In the genomic region with DNA sequence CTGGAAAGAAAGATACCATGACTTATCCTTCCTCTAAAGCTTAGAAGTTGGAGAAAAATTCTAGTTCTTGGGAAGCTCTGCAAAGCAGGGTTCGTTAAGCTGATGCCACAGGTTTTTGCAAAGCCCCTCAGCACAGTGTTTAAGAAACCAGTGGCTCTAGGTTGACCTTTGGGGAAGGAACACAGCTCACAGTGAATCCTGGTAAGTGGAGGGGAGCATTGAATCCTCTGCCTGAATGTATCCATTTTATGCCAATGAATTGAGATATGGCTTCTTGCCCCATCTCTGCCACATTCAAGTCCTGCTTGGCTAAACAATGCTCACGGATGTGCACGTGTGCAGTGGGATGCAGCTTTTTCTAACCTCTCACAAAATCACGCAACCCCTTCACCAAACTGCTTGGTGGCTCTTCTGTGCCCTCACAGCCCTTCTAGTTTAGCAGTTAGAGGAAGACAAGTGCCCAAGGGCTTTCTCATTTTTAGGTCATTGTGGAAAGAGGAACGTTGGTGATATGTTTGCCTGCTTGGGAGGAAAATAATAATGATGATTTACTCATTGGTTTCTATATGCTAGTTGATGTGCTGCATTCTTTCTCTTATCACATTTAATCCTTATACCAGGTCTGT, we compare ENCODE assay signal across 1 cellular context.
TF ChIP-seq lines count a peak whose summit lies in the region.

No MANE protein-coding gene starts in this region.

TF ChIP-seq in GM12878, 131 proteins besides CTCF, POLR2A, EP300 and RAD21 (continued from another document):
- TF ChIP-seq, protein P1, sequence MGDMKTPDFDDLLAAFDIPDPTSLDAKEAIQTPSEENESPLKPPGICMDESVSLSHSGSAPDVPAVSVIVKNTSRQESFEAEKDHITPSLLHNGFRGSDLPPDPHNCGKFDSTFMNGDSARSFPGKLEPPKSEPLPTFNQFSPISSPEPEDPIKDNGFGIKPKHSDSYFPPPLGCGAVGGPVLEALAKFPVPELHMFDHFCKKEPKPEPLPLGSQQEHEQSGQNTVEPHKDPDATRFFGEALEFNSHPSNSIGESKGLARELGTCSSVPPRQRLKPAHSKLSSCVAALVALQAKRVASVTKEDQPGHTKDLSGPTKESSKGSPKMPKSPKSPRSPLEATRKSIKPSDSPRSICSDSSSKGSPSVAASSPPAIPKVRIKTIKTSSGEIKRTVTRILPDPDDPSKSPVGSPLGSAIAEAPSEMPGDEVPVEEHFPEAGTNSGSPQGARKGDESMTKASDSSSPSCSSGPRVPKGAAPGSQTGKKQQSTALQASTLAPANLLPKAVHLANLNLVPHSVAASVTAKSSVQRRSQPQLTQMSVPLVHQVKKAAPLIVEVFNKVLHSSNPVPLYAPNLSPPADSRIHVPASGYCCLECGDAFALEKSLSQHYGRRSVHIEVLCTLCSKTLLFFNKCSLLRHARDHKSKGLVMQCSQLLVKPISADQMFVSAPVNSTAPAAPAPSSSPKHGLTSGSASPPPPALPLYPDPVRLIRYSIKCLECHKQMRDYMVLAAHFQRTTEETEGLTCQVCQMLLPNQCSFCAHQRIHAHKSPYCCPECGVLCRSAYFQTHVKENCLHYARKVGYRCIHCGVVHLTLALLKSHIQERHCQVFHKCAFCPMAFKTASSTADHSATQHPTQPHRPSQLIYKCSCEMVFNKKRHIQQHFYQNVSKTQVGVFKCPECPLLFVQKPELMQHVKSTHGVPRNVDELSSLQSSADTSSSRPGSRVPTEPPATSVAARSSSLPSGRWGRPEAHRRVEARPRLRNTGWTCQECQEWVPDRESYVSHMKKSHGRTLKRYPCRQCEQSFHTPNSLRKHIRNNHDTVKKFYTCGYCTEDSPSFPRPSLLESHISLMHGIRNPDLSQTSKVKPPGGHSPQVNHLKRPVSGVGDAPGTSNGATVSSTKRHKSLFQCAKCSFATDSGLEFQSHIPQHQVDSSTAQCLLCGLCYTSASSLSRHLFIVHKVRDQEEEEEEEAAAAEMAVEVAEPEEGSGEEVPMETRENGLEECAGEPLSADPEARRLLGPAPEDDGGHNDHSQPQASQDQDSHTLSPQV (IDR thresholded peaks at IDR 0.05) = 0 out of 2 replicates have a peak, but pooled peaks have one; percentile 35
- TF ChIP-seq CBX3 (IDR thresholded peaks at IDR 0.05; ENCODE audit: borderline replicate concordance, low read depth) (no peak), ZNF207 (IDR thresholded peaks at IDR 0.05; ENCODE audit: borderline replicate concordance) (no peak), EED (IDR thresholded peaks at IDR 0.05; ENCODE audit: low read depth) (0 out of 2 replicates have a peak, but pooled peaks have one; percentile 17), LARP7 (IDR thresholded peaks at IDR 0.05) (peak; percentile 76; the same call in 1 of the 2 replicates), HDAC6 (IDR thresholded peaks at IDR 0.05; ENCODE audit: unreplicated experiment) (no peak), SMAD5 (IDR thresholded peaks at IDR 0.05; ENCODE audit: low read depth) (peak; percentile 29; the same call in 1 of the 2 replicates)
- TF ChIP-seq, protein P2, sequence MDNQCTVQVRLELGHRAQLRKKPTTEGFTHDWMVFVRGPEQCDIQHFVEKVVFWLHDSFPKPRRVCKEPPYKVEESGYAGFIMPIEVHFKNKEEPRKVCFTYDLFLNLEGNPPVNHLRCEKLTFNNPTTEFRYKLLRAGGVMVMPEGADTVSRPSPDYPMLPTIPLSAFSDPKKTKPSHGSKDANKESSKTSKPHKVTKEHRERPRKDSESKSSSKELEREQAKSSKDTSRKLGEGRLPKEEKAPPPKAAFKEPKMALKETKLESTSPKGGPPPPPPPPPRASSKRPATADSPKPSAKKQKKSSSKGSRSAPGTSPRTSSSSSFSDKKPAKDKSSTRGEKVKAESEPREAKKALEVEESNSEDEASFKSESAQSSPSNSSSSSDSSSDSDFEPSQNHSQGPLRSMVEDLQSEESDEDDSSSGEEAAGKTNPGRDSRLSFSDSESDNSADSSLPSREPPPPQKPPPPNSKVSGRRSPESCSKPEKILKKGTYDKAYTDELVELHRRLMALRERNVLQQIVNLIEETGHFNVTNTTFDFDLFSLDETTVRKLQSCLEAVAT (IDR thresholded peaks at IDR 0.05) = peak; percentile 50
- TF ChIP-seq, protein P3, sequence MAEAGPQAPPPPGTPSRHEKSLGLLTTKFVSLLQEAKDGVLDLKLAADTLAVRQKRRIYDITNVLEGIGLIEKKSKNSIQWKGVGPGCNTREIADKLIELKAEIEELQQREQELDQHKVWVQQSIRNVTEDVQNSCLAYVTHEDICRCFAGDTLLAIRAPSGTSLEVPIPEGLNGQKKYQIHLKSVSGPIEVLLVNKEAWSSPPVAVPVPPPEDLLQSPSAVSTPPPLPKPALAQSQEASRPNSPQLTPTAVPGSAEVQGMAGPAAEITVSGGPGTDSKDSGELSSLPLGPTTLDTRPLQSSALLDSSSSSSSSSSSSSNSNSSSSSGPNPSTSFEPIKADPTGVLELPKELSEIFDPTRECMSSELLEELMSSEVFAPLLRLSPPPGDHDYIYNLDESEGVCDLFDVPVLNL (IDR thresholded peaks at IDR 0.05; ENCODE audit: low read depth, low read length) = no peak
- TF ChIP-seq, protein P4, sequence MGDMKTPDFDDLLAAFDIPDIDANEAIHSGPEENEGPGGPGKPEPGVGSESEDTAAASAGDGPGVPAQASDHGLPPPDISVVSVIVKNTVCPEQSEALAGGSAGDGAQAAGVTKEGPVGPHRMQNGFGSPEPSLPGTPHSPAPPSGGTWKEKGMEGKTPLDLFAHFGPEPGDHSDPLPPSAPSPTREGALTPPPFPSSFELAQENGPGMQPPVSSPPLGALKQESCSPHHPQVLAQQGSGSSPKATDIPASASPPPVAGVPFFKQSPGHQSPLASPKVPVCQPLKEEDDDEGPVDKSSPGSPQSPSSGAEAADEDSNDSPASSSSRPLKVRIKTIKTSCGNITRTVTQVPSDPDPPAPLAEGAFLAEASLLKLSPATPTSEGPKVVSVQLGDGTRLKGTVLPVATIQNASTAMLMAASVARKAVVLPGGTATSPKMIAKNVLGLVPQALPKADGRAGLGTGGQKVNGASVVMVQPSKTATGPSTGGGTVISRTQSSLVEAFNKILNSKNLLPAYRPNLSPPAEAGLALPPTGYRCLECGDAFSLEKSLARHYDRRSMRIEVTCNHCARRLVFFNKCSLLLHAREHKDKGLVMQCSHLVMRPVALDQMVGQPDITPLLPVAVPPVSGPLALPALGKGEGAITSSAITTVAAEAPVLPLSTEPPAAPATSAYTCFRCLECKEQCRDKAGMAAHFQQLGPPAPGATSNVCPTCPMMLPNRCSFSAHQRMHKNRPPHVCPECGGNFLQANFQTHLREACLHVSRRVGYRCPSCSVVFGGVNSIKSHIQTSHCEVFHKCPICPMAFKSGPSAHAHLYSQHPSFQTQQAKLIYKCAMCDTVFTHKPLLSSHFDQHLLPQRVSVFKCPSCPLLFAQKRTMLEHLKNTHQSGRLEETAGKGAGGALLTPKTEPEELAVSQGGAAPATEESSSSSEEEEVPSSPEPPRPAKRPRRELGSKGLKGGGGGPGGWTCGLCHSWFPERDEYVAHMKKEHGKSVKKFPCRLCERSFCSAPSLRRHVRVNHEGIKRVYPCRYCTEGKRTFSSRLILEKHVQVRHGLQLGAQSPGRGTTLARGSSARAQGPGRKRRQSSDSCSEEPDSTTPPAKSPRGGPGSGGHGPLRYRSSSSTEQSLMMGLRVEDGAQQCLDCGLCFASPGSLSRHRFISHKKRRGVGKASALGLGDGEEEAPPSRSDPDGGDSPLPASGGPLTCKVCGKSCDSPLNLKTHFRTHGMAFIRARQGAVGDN (IDR thresholded peaks at IDR 0.05) = peak; percentile 69; the same call in 1 of the 2 replicates
